Comparison of ENCODE assay signal across 8 cellular contexts in genomic region chr1:66350001-66350547, GRCh38.
DNase-seq lines count a peak whose midpoint lies in the region; ATAC-seq and TF ChIP-seq lines count a peak whose summit lies in the region.

No MANE protein-coding gene starts in this region.

- no peak for TF ChIP-seq CTCF in heart right ventricle (IDR thresholded peaks at IDR 0.05)
- no peak for TF ChIP-seq CTCF in ovary (IDR thresholded peaks at IDR 0.05)

- WGBS in heart right ventricle, 2 donors: 31 to 35% methylated on average over 6 of the region's 6 CpGs
- WGBS in ovary, 3 donors: 70 to 75% (median 73%) methylated on average over 6 of the region's 6 CpGs

- H3K4me1 ChIP-seq in heart right ventricle: peaks cover 7 to 100% (median 62%) of the 10 kb centered on the region in 9 donors
- H3K4me1 ChIP-seq in ovary (ENCODE audit: insufficient read depth): no peaks in the 10 kb centered on the region

- H3K9me3 Mint-ChIP-seq in activated CD4-positive, alpha-beta T cell treated with anti-CD3 and anti-CD28 coated beads, Interleukin-2, amount 10 ng/mL, durations not matched to agents 24 days and 14 days: no peaks in the 10 kb centered on the region

- H3K4me1 Mint-ChIP-seq in activated CD4-positive, alpha-beta T cell treated with anti-CD3 and anti-CD28 coated beads, Interleukin-2, amount 10 ng/mL, durations not matched to agents 24 days and 14 days: peaks cover 72% of the 10 kb centered on the region

- ATAC-seq in GM21367 (IDR thresholded peaks at IDR 0.05; ENCODE audit: unreplicated experiment): peak; percentile 65
- peak; percentile 50 for ATAC-seq in HG03521 (IDR thresholded peaks at IDR 0.05; ENCODE audit: unreplicated experiment)
- ATAC-seq in heart right ventricle: peak; percentile 63 to 92 (median 78)
- no peak for ATAC-seq in esophagus mucosa

- no peak for TF ChIP-seq EP300 in ovary (IDR thresholded peaks at IDR 0.05)

- DNase-seq in CD1c-positive myeloid dendritic cell (ENCODE audit: extremely low spot score): peak; percentile 74
- peak; percentile 82 for DNase-seq in activated CD4-positive, alpha-beta T cell treated with anti-CD3 and anti-CD28 coated beads, Interleukin-2, amount 10 ng/mL, durations not matched to agents 24 days and 14 days
- peak in 1 of 2 donors; percentile 64 for DNase-seq in heart right ventricle
- peak; percentile 65 for DNase-seq in stimulated activated CD4-positive, alpha-beta T cell treated with anti-CD3 and anti-CD28 coated beads, Interleukin-1b, Interleukin-23, amount 100 ng/mL, for 48 hours
- DNase-seq in ovary: no peak

- no peaks in the 10 kb centered on the region for H3K27me3 Mint-ChIP-seq in activated CD4-positive, alpha-beta T cell treated with anti-CD3 and anti-CD28 coated beads, Interleukin-2, amount 10 ng/mL, durations not matched to agents 24 days and 14 days

- H3K27ac ChIP-seq in heart right ventricle: peak overlapping the region; percentile 47 to 85 (median 66)
- H3K27ac ChIP-seq in ovary: no peak overlapping the region

- H3K4me3 ChIP-seq in heart right ventricle: peak overlapping the region in 1 of 10 donors; percentile 12
- no peak overlapping the region for H3K4me3 ChIP-seq in ovary

- H3K36me3 Mint-ChIP-seq in activated CD4-positive, alpha-beta T cell treated with anti-CD3 and anti-CD28 coated beads, Interleukin-2, amount 10 ng/mL, durations not matched to agents 24 days and 14 days (ENCODE audit: low read depth): peaks cover 23% of the 10 kb centered on the region

- H3K27me3 ChIP-seq in heart right ventricle (no peaks in the 10 kb centered on the region), ovary (no peaks in the 10 kb centered on the region)

- intact Hi-C loops in activated CD4-positive, alpha-beta T cell treated with anti-CD3 and anti-CD28 coated beads, Interleukin-2, amount 10 ng/mL, durations not matched to agents 24 days and 14 days (cut with micrococcal nuclease): loop anchor here (1.0 to 2.0 kb wide), 4 partner anchors 14 to 92 kb away; no protein-coding TSS in a partner anchor
- intact Hi-C loops in heart right ventricle (cut with DNase I): loop anchor here in 1 of 10 donors (5.0 kb wide), 1 partner anchor 78 kb away; no protein-coding TSS in a partner anchor
- intact Hi-C loops in ovary (cut with DNase I): no loop called here

- no peaks in the 10 kb centered on the region for H3K9me3 ChIP-seq in heart right ventricle
- no peaks in the 10 kb centered on the region for H3K9me3 ChIP-seq in ovary

- H3K4me3 Mint-ChIP-seq in activated CD4-positive, alpha-beta T cell treated with anti-CD3 and anti-CD28 coated beads, Interleukin-2, amount 10 ng/mL, durations not matched to agents 24 days and 14 days: peak overlapping the region; percentile 80

- H3K36me3 ChIP-seq in heart right ventricle: peaks cover 0 to 7% (median 0%) of the 10 kb centered on the region in 9 donors
- H3K36me3 ChIP-seq in ovary: no peaks in the 10 kb centered on the region

- TF ChIP-seq POLR2A in ovary (IDR thresholded peaks at IDR 0.05): no peak

- H3K27ac Mint-ChIP-seq in activated CD4-positive, alpha-beta T cell treated with anti-CD3 and anti-CD28 coated beads, Interleukin-2, amount 10 ng/mL, durations not matched to agents 24 days and 14 days: peak overlapping the region; percentile 90

Comparison
In these comparisons a context has a peak if more than half of its experiments do, and no peak if none do; other contexts are left out.
1. DNase-seq: peak in CD1c-positive myeloid dendritic cell (single experiment), activated CD4-positive, alpha-beta T cell treated with anti-CD3 and anti-CD28 coated beads, Interleukin-2, amount 10 ng/mL, durations not matched to agents 24 days and 14 days (single experiment) and stimulated activated CD4-positive, alpha-beta T cell treated with anti-CD3 and anti-CD28 coated beads, Interleukin-1b, Interleukin-23, amount 100 ng/mL, for 48 hours (single experiment); none in ovary (0 of 5).
2. H3K27ac ChIP-seq: peak in heart right ventricle (10 of 10); none in ovary (0 of 2).